ENCODE assay signal across 17 cellular contexts in genomic region chr2:196566969-196567666, GRCh38. TPM values are rescaled to one million over a fixed set of nuclear protein-coding genes. Genes with fewer than 3 reads are reported as not detected.
A peak's percentile ranks its signal among the peaks of the same experiment; 100 is the strongest.
DNase-seq lines count a peak whose midpoint lies in the region; ATAC-seq, FAIRE-seq and TF ChIP-seq lines count a peak whose summit lies in the region.
"Had no signal": no experiment of that assay in that cellular context is flagged by ENCODE, and none has a peak within 500 bp of the region (broad histone marks: within the 10 kb centered on the region; RNA-seq: fewer than 3 reads in every experiment).

No MANE protein-coding gene starts in this region.

- H3K4me3 ChIP-seq in astrocyte of the cerebellum (ENCODE audit: low read depth, low read length), result no peak overlapping the region
- H3K4me3 ChIP-seq in heart left ventricle, result no peak overlapping the region

- FAIRE-seq in GM19239 (lab: Jason Lieb, UNC), result no peak

- no peaks in the 10 kb centered on the region for H3K36me3 ChIP-seq in heart left ventricle

- intact Hi-C loops in Right ventricle myocardium inferior (cut with DNase I), result no loop called here
- intact Hi-C loops in cardiac septum (cut with DNase I), result no loop called here
- intact Hi-C loops in heart left ventricle (cut with DNase I), result no loop called here

- no peak for TF ChIP-seq POLR2A in heart left ventricle (IDR thresholded peaks at IDR 0.05)

- in situ Hi-C loops in astrocyte of the cerebellum (cut with HindIII; ENCODE audit: low sequenced_read_pairs), result no loop called here

- DNase-seq in Right ventricle myocardium inferior (ENCODE audit: missing footprints), result no peak
- no peak for DNase-seq in cardiac septum (ENCODE audit: low spot score)
- peak; percentile 11 for DNase-seq in astrocyte of the cerebellum (ENCODE audit: low read depth)
- no peak for DNase-seq in heart left ventricle
- no peak for DNase-seq in GM19239 (ENCODE audit: insufficient read length, low spot score)
- DNase-seq in NCI-H1417 treated with DMSO at 0.1 percent for 48 hours (lab: John Stamatoyannopoulos, UW), result no peak
- no peak for DNase-seq in activated naive CD4-positive, alpha-beta T cell treated with anti-CD3 and anti-CD28 coated beads, Interleukin-2, amount 50 U/mL, for 16 hours
- no peak for DNase-seq in A172 (ENCODE audit: low spot score)
- DNase-seq: activated CD8-positive, alpha-beta memory T cell treated with anti-CD3 and anti-CD28 coated beads, Interleukin-2, amount 50 U/mL, for 48 hours; Calu3; central memory CD4-positive, alpha-beta T cell; mesenchymal stem cell; small intestine; T-cell had no signal

- H3K9me3 ChIP-seq in heart left ventricle, result no peaks in the 10 kb centered on the region

- H3K27ac ChIP-seq in heart left ventricle, result peak overlapping the region in 9 of 12 donors; percentile 19 to 83 (median 63)

- 37 to 42% (median 40%) methylated on average over 4 of the region's 4 CpGs for WGBS in heart left ventricle, 4 donors

- no peak for TF ChIP-seq CTCF in astrocyte of the cerebellum (IDR thresholded peaks at IDR 0.05; ENCODE audit: low read depth, low read length, missing control alignments)
- TF ChIP-seq CTCF in heart left ventricle (IDR thresholded peaks at IDR 0.05), result no peak

- peak; percentile 28 for ATAC-seq in Right ventricle myocardium inferior
- ATAC-seq in heart left ventricle, result peak in 2 of 4 donors; percentile 60 to 70
- ATAC-seq: esophagus mucosa, HCT116, Panc1, T-cell had no signal

- no peaks in the 10 kb centered on the region for H3K27me3 ChIP-seq in heart left ventricle

- H3K4me1 ChIP-seq in heart left ventricle, result peaks cover 0 to 15% (median 2%) of the 10 kb centered on the region in 12 donors

RNA-seq across cellular contexts. Expression of gene HECW2, which starts 26.2 kb away (rescaled TPM):
- 34.7 TPM for total RNA-seq in Right ventricle myocardium inferior
- 45.9 TPM for total RNA-seq in cardiac septum
- total RNA-seq in heart left ventricle, result 10 to 100 TPM; 22.3 to 58.4 (median 36.6) TPM
- polyA plus RNA-seq in heart left ventricle, result 1 to 10 TPM; 2.9 to 6.3 TPM
- 0.34 and 1.5 TPM in 2 replicates for total RNA-seq in A172 (2014; rRNA removed; shearing (Covaris generic))
